Comparison of ENCODE assay signal across 12 cellular contexts in genomic region chr4:173246719-173247118, GRCh38.
DNase-seq lines count a peak whose midpoint lies in the region; ATAC-seq, FAIRE-seq and TF ChIP-seq lines count a peak whose summit lies in the region.
"Had no signal": no experiment of that assay in that cellular context is flagged by ENCODE, and none has a peak within 500 bp of the region (broad histone marks: within the 10 kb centered on the region; RNA-seq: fewer than 3 reads in every experiment).

No MANE protein-coding gene starts in this region.

- H3K9me3 Mint-ChIP-seq in MCF 10A (ENCODE audit: unreplicated experiment) = no peaks in the 10 kb centered on the region
- H3K9me3 Mint-ChIP-seq: CD4-positive, alpha-beta memory T cell had no signal

- H3K4me3 Mint-ChIP-seq in MCF 10A (ENCODE audit: unreplicated experiment) = no peak overlapping the region
- H3K4me3 Mint-ChIP-seq: CD4-positive, alpha-beta memory T cell had no signal

- POLR2A ChIA-PET in MCF 10A (lab: Yijun Ruan, JAX) = no interaction called here

- no peak for DNase-seq in GM12892 (ENCODE audit: insufficient read length)
- DNase-seq in activated T-cell treated with anti-CD3 and anti-CD28 coated beads for 4 hours = no peak
- DNase-seq in MCF 10A (ENCODE audit: unreplicated experiment) = no peak
- DNase-seq in activated CD4-positive, alpha-beta T cell treated with anti-CD3 and anti-CD28 coated beads for 48 hours = no peak
- no peak for DNase-seq in activated CD4-positive, alpha-beta T cell treated with anti-CD3 and anti-CD28 coated beads, Interleukin-2, amount 50 U/mL, for 4 hours
- DNase-seq: CD4-positive, alpha-beta memory T cell; NCI-H187 treated with DMSO at 0.1 percent for 48 hours; upper lobe of left lung had no signal

- TF ChIP-seq CTCF in MCF 10A (IDR thresholded peaks at IDR 0.05; ENCODE audit: unreplicated experiment) = no peak

- peak; percentile 48 for ATAC-seq in GM21360 (IDR thresholded peaks at IDR 0.05; ENCODE audit: unreplicated experiment)
- peak; percentile 59 for ATAC-seq in HG03108 (IDR thresholded peaks at IDR 0.05; ENCODE audit: unreplicated experiment)

- H3K36me3 Mint-ChIP-seq in MCF 10A (ENCODE audit: insufficient read depth, unreplicated experiment) = no peaks in the 10 kb centered on the region

- no peak for TF ChIP-seq POLR2A in GM12892 (IDR thresholded peaks at IDR 0.05; ENCODE audit: low read depth, low read length)
- TF ChIP-seq POLR2A in Raji (IDR thresholded peaks at IDR 0.05; ENCODE audit: insufficient read depth, low read depth, low read length) = peak; percentile 35; the same call in 1 of the 2 replicates

- H3K27me3 Mint-ChIP-seq in MCF 10A (ENCODE audit: insufficient read depth, unreplicated experiment) = no peaks in the 10 kb centered on the region
- H3K27me3 Mint-ChIP-seq: CD4-positive, alpha-beta memory T cell; progenitor cell of endocrine pancreas had no signal

- no TSS peak for BruUV-seq in MCF 10A (replicated peaks; lab: Mats Ljungman, UMichigan)

- peaks cover 29% of the 10 kb centered on the region for H3K4me1 Mint-ChIP-seq in MCF 10A (ENCODE audit: insufficient read depth, unreplicated experiment)

- H3K27ac Mint-ChIP-seq in MCF 10A (ENCODE audit: low read depth, unreplicated experiment) = no peak overlapping the region
- H3K27ac Mint-ChIP-seq: progenitor cell of endocrine pancreas had no signal

- peak; percentile 70 for FAIRE-seq in GM12892 (lab: Jason Lieb, UNC)

- intact Hi-C loops in MCF 10A (cut with micrococcal nuclease) = no loop called here

- CTCF ChIA-PET in MCF 10A (lab: Yijun Ruan, JAX) = interaction anchor here (0.9 to 1.5 kb wide), 2 partner anchors 14 to 79 kb away, joined by 3 read pairs; no protein-coding TSS in a partner anchor
